Comparison of ENCODE assay signal across 2 cellular contexts in the genomic region with DNA sequence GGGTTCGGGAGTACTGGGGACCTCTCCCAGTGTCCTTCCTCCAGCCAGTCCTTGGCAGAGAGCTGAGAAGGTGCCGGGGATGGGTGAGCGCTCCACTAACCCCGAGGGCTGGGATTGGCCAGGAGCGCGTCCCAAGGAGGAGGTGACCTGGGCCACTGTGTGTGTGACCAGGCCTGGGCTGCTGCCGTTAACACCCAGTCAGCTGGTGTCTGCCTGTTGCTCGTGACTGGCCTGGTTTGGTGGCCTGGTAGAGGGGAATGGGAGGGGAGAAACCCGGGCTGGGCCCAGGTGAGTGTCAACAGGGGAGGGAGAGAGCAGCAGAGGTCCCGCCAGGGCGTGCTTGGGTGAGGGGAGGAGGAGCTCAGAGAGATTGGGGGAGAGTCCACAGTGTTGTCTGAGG.
TF ChIP-seq lines count a peak whose summit lies in the region.

No MANE protein-coding gene starts in this region.

TF ChIP-seq in K562, 482 proteins besides CTCF, POLR2A, EP300 and RAD21:
- TF ChIP-seq, protein P1, sequence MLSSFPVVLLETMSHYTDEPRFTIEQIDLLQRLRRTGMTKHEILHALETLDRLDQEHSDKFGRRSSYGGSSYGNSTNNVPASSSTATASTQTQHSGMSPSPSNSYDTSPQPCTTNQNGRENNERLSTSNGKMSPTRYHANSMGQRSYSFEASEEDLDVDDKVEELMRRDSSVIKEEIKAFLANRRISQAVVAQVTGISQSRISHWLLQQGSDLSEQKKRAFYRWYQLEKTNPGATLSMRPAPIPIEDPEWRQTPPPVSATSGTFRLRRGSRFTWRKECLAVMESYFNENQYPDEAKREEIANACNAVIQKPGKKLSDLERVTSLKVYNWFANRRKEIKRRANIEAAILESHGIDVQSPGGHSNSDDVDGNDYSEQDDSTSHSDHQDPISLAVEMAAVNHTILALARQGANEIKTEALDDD (IDR thresholded peaks at IDR 0.05): no peak
- 0 out of 2 replicates have a peak, but pooled peaks have one; percentile 6 for TF ChIP-seq POLR2G (IDR thresholded peaks at IDR 0.05; ENCODE audit: low read depth, low read length)

TF ChIP-seq in SK-N-SH treated with all-trans-retinoic acid at 6 μM for 48 hours, 23 proteins besides CTCF, POLR2A, EP300 and RAD21 (continued from another document):
- TF ChIP-seq, protein P2, sequence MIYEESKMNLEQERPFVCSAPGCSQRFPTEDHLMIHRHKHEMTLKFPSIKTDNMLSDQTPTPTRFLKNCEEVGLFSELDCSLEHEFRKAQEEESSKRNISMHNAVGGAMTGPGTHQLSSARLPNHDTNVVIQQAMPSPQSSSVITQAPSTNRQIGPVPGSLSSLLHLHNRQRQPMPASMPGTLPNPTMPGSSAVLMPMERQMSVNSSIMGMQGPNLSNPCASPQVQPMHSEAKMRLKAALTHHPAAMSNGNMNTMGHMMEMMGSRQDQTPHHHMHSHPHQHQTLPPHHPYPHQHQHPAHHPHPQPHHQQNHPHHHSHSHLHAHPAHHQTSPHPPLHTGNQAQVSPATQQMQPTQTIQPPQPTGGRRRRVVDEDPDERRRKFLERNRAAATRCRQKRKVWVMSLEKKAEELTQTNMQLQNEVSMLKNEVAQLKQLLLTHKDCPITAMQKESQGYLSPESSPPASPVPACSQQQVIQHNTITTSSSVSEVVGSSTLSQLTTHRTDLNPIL (CRISPR knock-in tag; IDR thresholded peaks at IDR 0.05; ENCODE audit: low read depth): no peak
